In genomic region chr10:28730031-28730778, GRCh38 we compare ENCODE assay signal across 19 cellular contexts. TPM values are rescaled to one million over a fixed set of nuclear protein-coding genes. Genes with fewer than 3 reads are reported as not detected.
DNase-seq lines count a peak whose midpoint lies in the region; ATAC-seq, FAIRE-seq and TF ChIP-seq lines count a peak whose summit lies in the region.
"Had no signal": no experiment of that assay in that cellular context is flagged by ENCODE, and none has a peak within 500 bp of the region (broad histone marks: within the 10 kb centered on the region; RNA-seq: fewer than 3 reads in every experiment).

No MANE protein-coding gene starts in this region.

- POLR2A ChIA-PET in A549 (lab: Yijun Ruan, JAX) (no interaction called here), K562 (lab: Yijun Ruan, JAX) (interaction anchor here (0.6 kb wide), 2 partner anchors 39 to 93 kb away, joined by 3 to 4 read pairs; no protein-coding TSS in a partner anchor)

- no peaks in the 10 kb centered on the region for H3K27me3 ChIP-seq in K562 (ENCODE audit: control insufficient read depth in 2 of 2, insufficient read depth in 2 of 2, low read length in 2 of 2)
- no peaks in the 10 kb centered on the region for H3K27me3 ChIP-seq in lower lobe of right lung (ENCODE audit: low read depth)

- DNase-seq in A549 (ENCODE audit: low read depth in 1 of 2, low spot score in 1 of 2) (no peak), HFFc6 (peak; percentile 9), K562 (ENCODE audit: extremely low read depth in 1 of 4, low spot score in 3 of 4) (no peak), lower lobe of right lung (no peak), activated gamma-delta T cell treated with Interleukin-2 at 50 U/mL for 16 hours (no peak), NCI-H187 (lab: John Stamatoyannopoulos, UW) (no peak), DMS79 (lab: John Stamatoyannopoulos, UW) (no peak), NCI-H1436 (lab: John Stamatoyannopoulos, UW) (no peak)
- DNase-seq: erythroblast, kidney glomerular epithelial cell, NCI-H146, NCI-H524, nucleus accumbens, small intestine, WERI-Rb-1 had no signal

- in situ Hi-C loops in K562 (cut with MboI), result no loop called here

- H3K4me1 Mint-ChIP-seq in HFFc6 (ENCODE audit: low read depth), result peaks cover 21% of the 10 kb centered on the region

- BruUV-seq in K562 (replicated peaks; lab: Mats Ljungman, UMichigan), result no TSS peak

- H3K4me3 ChIP-seq in A549, result no peak overlapping the region
- no peak overlapping the region for H3K4me3 ChIP-seq in K562
- H3K4me3 ChIP-seq in lower lobe of right lung, result no peak overlapping the region

- H3K27ac Mint-ChIP-seq in HFFc6, result peak overlapping the region; percentile 32; the same call in 1 of the 2 replicates
- H3K27ac Mint-ChIP-seq: stimulated activated memory B cell treated with anti-CD40 and anti-IgM and Interleukin-4, amounts not matched to agents 10 μg/mL and 1 μg/mL and 100 μg/mL, for 72 hours had no signal

- CTCF ChIA-PET in A549 (lab: Yijun Ruan, JAX) (interaction anchor here (0.6 to 0.7 kb wide), 2 partner anchors 15 to 258 kb away, joined by 3 to 5 read pairs; no protein-coding TSS in a partner anchor), K562 (lab: Yijun Ruan, JAX; ENCODE audit: low intra/inter-chr PET ratio) (no interaction called here)

- no peaks in the 10 kb centered on the region for H4K20me1 ChIP-seq in K562 (replicated peaks; ENCODE audit: control insufficient read depth, insufficient read depth, low read length)

- H3K36me3 ChIP-seq in K562 (ENCODE audit: control insufficient read depth, insufficient read depth, low read length) (no peaks in the 10 kb centered on the region), lower lobe of right lung (no peaks in the 10 kb centered on the region)
- H3K36me3 ChIP-seq: WERI-Rb-1 had no signal

- peaks cover 12% of the 10 kb centered on the region; the same call in 2 of the 3 replicates for H3K4me1 ChIP-seq in A549
- H3K4me1 ChIP-seq in K562 (replicated peaks in 1 of 2; ENCODE audit: control insufficient read depth in 2 of 2, insufficient read depth in 2 of 2, low read length in 2 of 2), result peaks cover 5 to 20% of the 10 kb centered on the region in 2 experiments
- no peaks in the 10 kb centered on the region for H3K4me1 ChIP-seq in lower lobe of right lung

- H3K4me2 ChIP-seq in A549 (peak overlapping the region; percentile 3; the same call in 1 of the 3 replicates), K562 (ENCODE audit: insufficient read depth, low read length) (no peak overlapping the region)

- ATAC-seq in A549 (no peak), K562 (0 out of 3 replicates have a peak, but pooled peaks have one; percentile 14), lower lobe of right lung (no peak)
- ATAC-seq: stimulated activated memory B cell treated with anti-CD40 and anti-IgM and Interleukin-4, amounts not matched to agents 10 μg/mL and 1 μg/mL and 100 μg/mL, for 72 hours had no signal

- H3K36me3 Mint-ChIP-seq in HFFc6 (ENCODE audit: low read depth), result peaks cover 4% of the 10 kb centered on the region; the same call in 1 of the 2 replicates
- H3K36me3 Mint-ChIP-seq: stimulated activated memory B cell treated with anti-CD40 and anti-IgM and Interleukin-4, amounts not matched to agents 10 μg/mL and 1 μg/mL and 100 μg/mL, for 72 hours had no signal

- no peaks in the 10 kb centered on the region for H3K79me2 ChIP-seq in K562 (ENCODE audit: control insufficient read depth, insufficient read depth, low read length)

- peaks cover 21% of the 10 kb centered on the region for H3K9me3 Mint-ChIP-seq in HFFc6

- peak overlapping the region; percentile 83 for H3K4me3 Mint-ChIP-seq in HFFc6
- H3K4me3 Mint-ChIP-seq: stimulated activated memory B cell treated with anti-CD40 and anti-IgM and Interleukin-4, amounts not matched to agents 10 μg/mL and 1 μg/mL and 100 μg/mL, for 72 hours had no signal

- H3K9me3 ChIP-seq in A549 (peaks cover 7% of the 10 kb centered on the region), K562 (replicated peaks; ENCODE audit: control insufficient read depth, insufficient read depth, low read depth, low read length) (no peaks in the 10 kb centered on the region; the same call in 1 of the 2 replicates), lower lobe of right lung (peaks cover 10% of the 10 kb centered on the region)

- H3K27ac ChIP-seq in A549, result peak overlapping the region in 1 of 2 experiments; percentile 66; a peak in 2 of 6 replicates
- H3K27ac ChIP-seq in K562 (ENCODE audit: extremely low read depth, low read depth, low read length), result no peak overlapping the region
- peak overlapping the region; percentile 58 for H3K27ac ChIP-seq in lower lobe of right lung
- H3K27ac ChIP-seq: WERI-Rb-1 had no signal

- FAIRE-seq in A549 (lab: Jason Lieb, UNC) (no peak), K562 (lab: Jason Lieb, UNC) (no peak)
- FAIRE-seq: astrocyte, GM18507, small intestine, urothelium cell line had no signal

- TF ChIP-seq RAD21 in A549 (conservative IDR thresholded peaks at IDR 0.05 in 1 of 2, IDR thresholded peaks at IDR 0.05 in 1 of 2) (no peak), K562 (CRISPR knock-in tag; conservative IDR thresholded peaks at IDR 0.05 in 1 of 2, IDR thresholded peaks at IDR 0.05 in 1 of 2) (no peak)

- peak overlapping the region; percentile 34 for H2AFZ ChIP-seq in K562 (ENCODE audit: low read depth, low read length)

- intact Hi-C loops in K562 (cut with micrococcal nuclease), result no loop called here
- intact Hi-C loops in lower lobe of right lung (cut with DNase I), result no loop called here

- H3K9me1 ChIP-seq in K562 (ENCODE audit: control insufficient read depth, insufficient read depth, low read length), result no peaks in the 10 kb centered on the region

- TF ChIP-seq EP300 in A549 (IDR thresholded peaks at IDR 0.05) (no peak), K562 (IDR thresholded peaks at IDR 0.05; ENCODE audit: low read length) (no peak)

- TF ChIP-seq CTCF in A549 (IDR thresholded peaks at IDR 0.05) (no peak), HFFc6 (IDR thresholded peaks at IDR 0.05) (no peak), K562 (IDR thresholded peaks at IDR 0.05 in 2 of 3, conservative IDR thresholded peaks at IDR 0.05 in 1 of 3; ENCODE audit: insufficient read depth in 2 of 3, low read depth in 1 of 3, low read length in 3 of 3) (no peak), lower lobe of right lung (IDR thresholded peaks at IDR 0.05) (no peak)

- 76% methylated on average over 7 of the region's 7 CpGs for WGBS in A549 (ENCODE audit: missing lambda C conversion rate)
- WGBS in K562 (ENCODE audit: insufficient coverage, low coverage, missing lambda C conversion rate), result 58% methylated on average over 6 of the region's 7 CpGs

- peaks cover 7% of the 10 kb centered on the region for H3K27me3 Mint-ChIP-seq in HFFc6 (ENCODE audit: insufficient read depth)
- H3K27me3 Mint-ChIP-seq: stimulated activated memory B cell treated with anti-CD40 and anti-IgM and Interleukin-4, amounts not matched to agents 10 μg/mL and 1 μg/mL and 100 μg/mL, for 72 hours had no signal

- TF ChIP-seq POLR2A in A549 (IDR thresholded peaks at IDR 0.05; ENCODE audit: low read length), result no peak
- TF ChIP-seq POLR2A in K562 (conservative IDR thresholded peaks at IDR 0.05), result no peak

- no peak overlapping the region for H3K9ac ChIP-seq in K562 (ENCODE audit: insufficient read depth in 1 of 2, low read depth in 2 of 2, low read length in 2 of 2)

TF ChIP-seq in A549, 52 proteins besides CTCF, POLR2A, EP300 and RAD21 (continues in another document):
- TF ChIP-seq RCOR1 (IDR thresholded peaks at IDR 0.05; ENCODE audit: low read depth, low read length), result no peak
- no peak for TF ChIP-seq HEYL (CRISPR knock-in tag; IDR thresholded peaks at IDR 0.05)

TF ChIP-seq in K562, 482 proteins besides CTCF, POLR2A, EP300 and RAD21 (continues in another document):
- TF ChIP-seq MLLT1 (IDR thresholded peaks at IDR 0.05), result 0 out of 4 replicates have a peak, but pooled peaks of 1 of the 2 experiments have one; percentile 43

RNA-seq across cellular contexts. Expression of gene BAMBI, which starts 52.9 kb away (rescaled TPM):
- polyA plus RNA-seq in A549 (2011; rRNA removed), result 40.5 and 60.8 TPM in 2 replicates
- 20.6 and 25.0 TPM in 2 replicates for polyA plus RNA-seq in A549 (2012; cell fraction: cytosol; rRNA removed)
- polyA plus RNA-seq in A549 (2012; cell fraction: nucleus; rRNA removed), result 24.3 and 33.2 TPM in 2 replicates
- polyA plus RNA-seq in A549 (2017; fragmentation: RNase III; extraction: RNeasy Plus Mini Kit Qiagen cat#74134 plus additional on column Dnase treatment), result 23.2 to 26.1 TPM (median 25.6 TPM) in 3 replicates
- polyA minus RNA-seq in A549 (2011; rRNA and poly(A)+ RNA removed), result 25.2 and 32.9 TPM in 2 replicates
- total RNA-seq in HFFc6 (2021; fragmentation: NEBNext Ultra II Directional; extraction: Animal tissue kit (Norgen Biotek cat#: 25700)), result 1 to 10 TPM; 1.6 to 2.3 (median 2.2) TPM
- 24.8 and 28.2 TPM in 2 replicates for total RNA-seq in K562 (2011; cell fraction: chromatin; rRNA removed; ENCODE audit: low replicate concordance)
- 17.6 and 25.8 TPM in 2 replicates for total RNA-seq in K562 (2011; cell fraction: nucleolus; rRNA removed)
- 17.6 and 19.4 TPM in 2 replicates for total RNA-seq in K562 (2011; cell fraction: nucleoplasm; rRNA removed)
- total RNA-seq in K562 (2014; rRNA removed), result 21.8 TPM in 2 replicates
- total RNA-seq in K562 (2014; rRNA removed; fragmentation: Illumina TruSeq; extraction: Trizol), result 13.5 and 14.8 TPM in 2 replicates
- total RNA-seq in K562 (2015; rRNA removed; fragmentation: Illumina TruSeq; extraction: Trizol), result 18.9 and 19.2 TPM in 2 replicates
- 18.7 and 20.1 TPM in 2 replicates for total RNA-seq in K562 (2021)
- polyA plus RNA-seq in K562 (2011; rRNA removed), result 7.2 and 7.7 TPM in 2 replicates
- polyA plus RNA-seq in K562 (2011; cell fraction: cytosol; rRNA removed), result 6.9 and 11.4 TPM in 2 replicates
- polyA plus RNA-seq in K562 (2011; cell fraction: nucleus; rRNA removed), result 21.3 and 26.7 TPM in 2 replicates
- polyA plus RNA-seq in K562 (2012), result 13.5 and 15.2 TPM in 2 replicates
- 10.9 and 11.6 TPM in 2 replicates for polyA plus RNA-seq in K562 (2014; fragmentation: Illumina TruSeq; extraction: Trizol)
- 1 to 10 TPM; 2.0 to 2.9 TPM for polyA plus RNA-seq in K562 (2014; fragmentation: Nextera tagmentation; extraction: Ambion mirVana)
- 13.2 and 13.6 TPM in 2 replicates for polyA plus RNA-seq in K562 (2014; rRNA removed)
- polyA minus RNA-seq in K562 (2011; rRNA and poly(A)+ RNA removed), result 6.0 and 6.4 TPM in 2 replicates
- 4.6 and 6.2 TPM in 2 replicates for polyA minus RNA-seq in K562 (2011; cell fraction: cytosol; rRNA and poly(A)+ RNA removed)
- polyA minus RNA-seq in K562 (2011; cell fraction: nucleus; rRNA and poly(A)+ RNA removed), result 9.3 and 13.3 TPM in 2 replicates
- total RNA-seq in lower lobe of right lung, result 7.9 TPM
